7 cellular contexts compared by ENCODE assay signal in genomic region chr12:14952295-14952995, GRCh38. TPM values are rescaled to one million over a fixed set of nuclear protein-coding genes. Genes with fewer than 3 reads are reported as not detected.
DNase-seq lines count a peak whose midpoint lies in the region; ATAC-seq, FAIRE-seq and TF ChIP-seq lines count a peak whose summit lies in the region.

No MANE protein-coding gene starts in this region.

- peak; percentile 57 for ATAC-seq in GM21576 (IDR thresholded peaks at IDR 0.05; ENCODE audit: unreplicated experiment)
- peak; percentile 53 to 85 (median 76) for ATAC-seq in heart left ventricle

- peak; percentile 85 for DNase-seq in GM12865 (ENCODE audit: low read depth)
- peak; percentile 47 to 48 for DNase-seq in activated T-cell treated with anti-CD3 and anti-CD28 coated beads, Interleukin-2, amount 50 U/mL, for 48 hours
- peak in 1 of 5 donors; percentile 40 for DNase-seq in heart left ventricle
- DNase-seq in small intestine = peak; percentile 44
- no peak for DNase-seq in SJCRH30

- WGBS in heart left ventricle, 4 donors = 54 to 70% (median 62%) methylated on average over 8 of the region's 8 CpGs
- WGBS in small intestine, 3 donors = 49 to 75% (median 58%) methylated on average over 8 of the region's 8 CpGs

- peak overlapping the region; percentile 94 for H3K27ac ChIP-seq in KOPT-K1 (ENCODE audit: low read depth, low read length, poor library complexity, severe bottlenecking)
- H3K27ac ChIP-seq in heart left ventricle = peak overlapping the region; percentile 11 to 92 (median 74)
- peak overlapping the region in 1 of 2 donors; percentile 93 for H3K27ac ChIP-seq in small intestine (ENCODE audit: low read depth in 1 of 2, low read length in 1 of 2)
- no peak overlapping the region for H3K27ac ChIP-seq in SJCRH30

- H3K4me3 ChIP-seq in GM12865 (ENCODE audit: low read depth, low read length) = peak overlapping the region; percentile 38
- peak overlapping the region in 2 of 12 donors; percentile 6 to 18 for H3K4me3 ChIP-seq in heart left ventricle
- H3K4me3 ChIP-seq in small intestine (ENCODE audit: low read depth in 1 of 2, low read length in 2 of 2) = no peak overlapping the region
- no peak overlapping the region for H3K4me3 ChIP-seq in SJCRH30

- TF ChIP-seq CTCF in GM12865 (IDR thresholded peaks at IDR 0.05; ENCODE audit: insufficient read depth, low read depth, low read length, missing control alignments) = no peak
- TF ChIP-seq CTCF in heart left ventricle (IDR thresholded peaks at IDR 0.05) = no peak

- H3K9me3 ChIP-seq in KOPT-K1 (ENCODE audit: insufficient read depth, low read length, poor library complexity, severe bottlenecking) (no peaks in the 10 kb centered on the region), heart left ventricle (no peaks in the 10 kb centered on the region), small intestine (ENCODE audit: control insufficient read depth, low read depth) (no peaks in the 10 kb centered on the region), SJCRH30 (replicated peaks) (no peaks in the 10 kb centered on the region)

- TF ChIP-seq POLR2A in heart left ventricle (IDR thresholded peaks at IDR 0.05) = no peak

- peaks cover 5 to 98% (median 74%) of the 10 kb centered on the region in 12 donors for H3K4me1 ChIP-seq in heart left ventricle
- peaks cover 4 to 8% of the 10 kb centered on the region in 2 donors for H3K4me1 ChIP-seq in small intestine (ENCODE audit: control insufficient read depth in 2 of 2, insufficient read depth in 1 of 2, low read depth in 1 of 2, low read length in 1 of 2)
- 0 out of 2 replicates have a peak, but pooled peaks cover 8% of the 10 kb centered on the region for H3K4me1 ChIP-seq in SJCRH30

- intact Hi-C loops in heart left ventricle (cut with DNase I) = loop anchor here in 3 of 10 donors (5.0 kb wide), 3 partner anchors 50 to 110 kb away; partner anchors contain the start of gene ART4 (in 1 of the 3)

- no peaks in the 10 kb centered on the region for H3K27me3 ChIP-seq in heart left ventricle
- H3K27me3 ChIP-seq in small intestine (ENCODE audit: control insufficient read depth in 2 of 2, insufficient read depth in 2 of 2, low read length in 2 of 2) = no peaks in the 10 kb centered on the region
- H3K27me3 ChIP-seq in SJCRH30 = no peaks in the 10 kb centered on the region

- H3K36me3 ChIP-seq in KOPT-K1 (ENCODE audit: insufficient read depth, low read length) = peaks cover 90% of the 10 kb centered on the region
- peaks cover 0 to 36% (median 19%) of the 10 kb centered on the region in 9 donors for H3K36me3 ChIP-seq in heart left ventricle
- H3K36me3 ChIP-seq in small intestine (ENCODE audit: control insufficient read depth in 2 of 2, insufficient read depth in 2 of 2, low read length in 2 of 2) = peaks cover 2% of the 10 kb centered on the region in 2 donors
- H3K36me3 ChIP-seq in SJCRH30 = no peaks in the 10 kb centered on the region

- no peak for FAIRE-seq in small intestine (lab: Jason Lieb, UNC)

RNA-seq across cellular contexts. Expression of gene ARHGDIB, which starts 9.0 kb away (rescaled TPM):
- total RNA-seq in heart left ventricle = 100 to 1,000 TPM in 2 of 9 donors, 10 to 100 TPM in 7; 30.5 to 256 (median 53.6) TPM
- polyA plus RNA-seq in heart left ventricle = 10 to 100 TPM; 65.8 to 81.5 TPM
- polyA plus RNA-seq in small intestine = 100 to 1,000 TPM in 1 of 3 donors, 10 to 100 TPM in 2; 26.4 to 104 (median 65.9) TPM
- total RNA-seq in SJCRH30 (2014; rRNA removed; shearing (Covaris generic)) = 1.2 and 2.4 TPM in 2 replicates

RNA-seq across cellular contexts. Expression of gene ERP27, which starts 14.1 kb away (rescaled TPM):
- total RNA-seq in heart left ventricle = under 1 TPM in 7 of 9 donors, not detected in 2; 0.14 to 0.93 (median 0.24) TPM
- under 1 TPM; 0.12 to 0.15 TPM for polyA plus RNA-seq in heart left ventricle
- under 1 TPM in 1 of 3 donors, not detected in 2; 0.12 TPM for polyA plus RNA-seq in small intestine
- not detected in 2 replicates for total RNA-seq in SJCRH30 (2014; rRNA removed; shearing (Covaris generic))

RNA-seq across cellular contexts. Expression of gene PDE6H, which starts 20.4 kb away (rescaled TPM):
- total RNA-seq in heart left ventricle = not detected
- polyA plus RNA-seq in heart left ventricle (not detected), small intestine (not detected)
- not detected in 2 replicates for total RNA-seq in SJCRH30 (2014; rRNA removed; shearing (Covaris generic))

Comparison
In these comparisons a context has a peak if more than half of its experiments do, and no peak if none do; other contexts are left out.
1. DNase-seq: peak in GM12865 (single experiment), activated T-cell treated with anti-CD3 and anti-CD28 coated beads, Interleukin-2, amount 50 U/mL, for 48 hours (2 of 2) and small intestine (single experiment); none in SJCRH30 (0 of 2).